ENCODE assay signal across 8 cellular contexts in genomic region chr3:15268033-15268631, GRCh38.
DNase-seq lines count a peak whose midpoint lies in the region; ATAC-seq lines count a peak whose summit lies in the region.

No MANE protein-coding gene starts in this region.

- peak; percentile 87 for DNase-seq in ELR (ENCODE audit: low read depth)
- peak; percentile 62 for DNase-seq in NCI-H446 treated with DMSO at 0.1 percent for 48 hours (lab: John Stamatoyannopoulos, UW)
- peak; percentile 77 to 78 for DNase-seq in activated CD4-positive, alpha-beta T cell treated with anti-CD3 and anti-CD28 coated beads for 24 hours (ENCODE audit: low read depth in 2 of 2)
- DNase-seq in central memory CD4-positive, alpha-beta T cell: peak; percentile 79
- peak; percentile 79 for DNase-seq in kidney tubule cell (ENCODE audit: low spot score)
- DNase-seq in stimulated activated CD4-positive, alpha-beta T cell treated with anti-CD3 and anti-CD28 coated beads, Interleukin-1b, Interleukin-23, amount 100 ng/mL, for 48 hours: peak; percentile 84

- peak; percentile 36 for ATAC-seq in HG02981 (IDR thresholded peaks at IDR 0.05; ENCODE audit: unreplicated experiment)
- ATAC-seq in GM21526 (IDR thresholded peaks at IDR 0.05; ENCODE audit: low FRiP score, unreplicated experiment): no peak
